Comparison of ENCODE assay signal across 15 cellular contexts in genomic region chr17:62750502-62751349, GRCh38. TPM values are rescaled to one million over a fixed set of nuclear protein-coding genes. Genes with fewer than 3 reads are reported as not detected.
DNase-seq lines count a peak whose midpoint lies in the region; ATAC-seq, FAIRE-seq and TF ChIP-seq lines count a peak whose summit lies in the region.
"Had no signal": no experiment of that assay in that cellular context is flagged by ENCODE, and none has a peak within 500 bp of the region (broad histone marks: within the 10 kb centered on the region; RNA-seq: fewer than 3 reads in every experiment).

No MANE protein-coding gene starts in this region.

- H3K27ac Mint-ChIP-seq in activated CD8-positive, alpha-beta T cell treated with anti-CD3 and anti-CD28 coated beads for 36 hours: no peak overlapping the region
- H3K27ac Mint-ChIP-seq in CD14-positive monocyte: no peak overlapping the region
- H3K27ac Mint-ChIP-seq: activated CD4-positive, alpha-beta T cell treated with anti-CD3 and anti-CD28 coated beads for 36 hours; stimulated activated naive B cell treated with anti-CD40 and anti-IgM and Interleukin-4, amounts not matched to agents 10 μg/mL and 1 μg/mL and 100 μg/mL, for 72 hours; T-cell had no signal

- TF ChIP-seq CTCF in D721Med (IDR thresholded peaks at IDR 0.05; ENCODE audit: insufficient read depth, missing control alignments): peak; percentile 23
- TF ChIP-seq CTCF in activated CD8-positive, alpha-beta T cell treated with anti-CD3 and anti-CD28 coated beads for 36 hours (IDR thresholded peaks at IDR 0.05): no peak
- TF ChIP-seq CTCF in CD14-positive monocyte (IDR thresholded peaks at IDR 0.05): no peak

- no peak for FAIRE-seq in D721Med (lab: Jason Lieb, UNC)

- no peaks in the 10 kb centered on the region for H3K9me3 Mint-ChIP-seq in activated CD8-positive, alpha-beta T cell treated with anti-CD3 and anti-CD28 coated beads for 36 hours
- no peaks in the 10 kb centered on the region for H3K9me3 Mint-ChIP-seq in CD14-positive monocyte
- H3K9me3 Mint-ChIP-seq: central memory CD8-positive, alpha-beta T cell; stimulated activated naive B cell treated with anti-CD40 and anti-IgM and Interleukin-4, amounts not matched to agents 10 μg/mL and 1 μg/mL and 100 μg/mL, for 72 hours; T-cell had no signal

- H3K4me3 Mint-ChIP-seq in activated CD8-positive, alpha-beta T cell treated with anti-CD3 and anti-CD28 coated beads for 36 hours: no peak overlapping the region
- H3K4me3 Mint-ChIP-seq in CD14-positive monocyte: no peak overlapping the region
- H3K4me3 Mint-ChIP-seq: activated CD4-positive, alpha-beta T cell treated with anti-CD3 and anti-CD28 coated beads for 36 hours; central memory CD8-positive, alpha-beta T cell; stimulated activated naive B cell treated with anti-CD40 and anti-IgM and Interleukin-4, amounts not matched to agents 10 μg/mL and 1 μg/mL and 100 μg/mL, for 72 hours; T-cell had no signal

- CTCF ChIA-PET in activated CD8-positive, alpha-beta T cell treated with anti-CD3 and anti-CD28 coated beads for 36 hours (lab: Charles Lee): interaction anchor here (0.9 kb wide), 1 partner anchor 655 kb away, joined by 3 read pairs; no protein-coding TSS in a partner anchor
- CTCF ChIA-PET in HEK293T (lab: Yijun Ruan, JAX): no interaction called here

- POLR2A ChIA-PET in activated CD8-positive, alpha-beta T cell treated with anti-CD3 and anti-CD28 coated beads for 36 hours (lab: Charles Lee): no interaction called here
- POLR2A ChIA-PET in HEK293T (lab: Yijun Ruan, JAX): interaction anchor here (0.8 kb wide), 1 partner anchor 202 kb away, joined by 3 read pairs; no protein-coding TSS in a partner anchor

- H3K27me3 Mint-ChIP-seq in activated CD8-positive, alpha-beta T cell treated with anti-CD3 and anti-CD28 coated beads for 36 hours: no peaks in the 10 kb centered on the region
- H3K27me3 Mint-ChIP-seq in CD14-positive monocyte (ENCODE audit: low read depth in 3 of 3): peaks cover 1 to 2% (median 1%) of the 10 kb centered on the region in 3 donors
- H3K27me3 Mint-ChIP-seq: T-cell had no signal

- H3K36me3 Mint-ChIP-seq in activated CD8-positive, alpha-beta T cell treated with anti-CD3 and anti-CD28 coated beads for 36 hours (ENCODE audit: low read depth): no peaks in the 10 kb centered on the region
- no peaks in the 10 kb centered on the region for H3K36me3 Mint-ChIP-seq in CD14-positive monocyte
- H3K36me3 Mint-ChIP-seq: stimulated activated naive B cell treated with anti-CD40 and anti-IgM and Interleukin-4, amounts not matched to agents 10 μg/mL and 1 μg/mL and 100 μg/mL, for 72 hours; T-cell had no signal

- no peaks in the 10 kb centered on the region for H3K4me1 Mint-ChIP-seq in activated CD8-positive, alpha-beta T cell treated with anti-CD3 and anti-CD28 coated beads for 36 hours (ENCODE audit: low read depth)
- H3K4me1 Mint-ChIP-seq in CD14-positive monocyte: no peaks in the 10 kb centered on the region
- H3K4me1 Mint-ChIP-seq: activated CD4-positive, alpha-beta T cell treated with anti-CD3 and anti-CD28 coated beads for 36 hours; central memory CD8-positive, alpha-beta T cell; stimulated activated naive B cell treated with anti-CD40 and anti-IgM and Interleukin-4, amounts not matched to agents 10 μg/mL and 1 μg/mL and 100 μg/mL, for 72 hours; T-cell had no signal

- intact Hi-C loops in activated CD8-positive, alpha-beta T cell treated with anti-CD3 and anti-CD28 coated beads for 36 hours (cut with micrococcal nuclease): no loop called here
- intact Hi-C loops in CD14-positive monocyte (cut with micrococcal nuclease): no loop called here

- DNase-seq in D721Med (ENCODE audit: insufficient read length, low spot score) (peak; percentile 53), NCI-H1092 treated with DMSO at 0.1 percent for 48 hours (lab: John Stamatoyannopoulos, UW) (peak; percentile 70), astrocyte of the hippocampus (ENCODE audit: low read depth, low spot score) (peak; percentile 45), kidney glomerular epithelial cell (lab: John Stamatoyannopoulos, UW) (peak; percentile 22), HEK293T (ENCODE audit: extremely low spot score) (no peak), CD14-positive monocyte (ENCODE audit: low spot score) (no peak)
- DNase-seq in activated CD8-positive, alpha-beta T cell treated with anti-CD3 and anti-CD28 coated beads for 36 hours: no peak
- DNase-seq: activated CD4-positive, alpha-beta T cell treated with anti-CD3 and anti-CD28 coated beads for 36 hours; DND-41; left lung; NCI-H748 treated with DMSO at 0.1 percent for 48 hours; stimulated activated naive B cell treated with anti-CD40 and anti-IgM and Interleukin-4, amounts not matched to agents 10 μg/mL and 1 μg/mL and 100 μg/mL, for 72 hours; T-cell had no signal

- no peak for ATAC-seq in activated CD8-positive, alpha-beta T cell treated with anti-CD3 and anti-CD28 coated beads for 36 hours
- ATAC-seq in HG03378 (IDR thresholded peaks at IDR 0.05; ENCODE audit: unreplicated experiment): no peak
- ATAC-seq: activated CD4-positive, alpha-beta T cell treated with anti-CD3 and anti-CD28 coated beads for 36 hours; left lung; stimulated activated naive B cell treated with anti-CD40 and anti-IgM and Interleukin-4, amounts not matched to agents 10 μg/mL and 1 μg/mL and 100 μg/mL, for 72 hours; T-cell had no signal

TF ChIP-seq in HEK293T, 16 proteins besides CTCF, POLR2A, EP300 and RAD21:
- TF ChIP-seq SP1 (IDR thresholded peaks at IDR 0.05) (no peak), ELF4 (IDR thresholded peaks at IDR 0.05) (no peak), HDGF (IDR thresholded peaks at IDR 0.05; ENCODE audit: borderline replicate concordance) (no peak), FOXA1 (IDR thresholded peaks at IDR 0.05) (no peak), L3MBTL2 (conservative IDR thresholded peaks at IDR 0.05) (no peak), NFRKB (IDR thresholded peaks at IDR 0.05) (no peak), FOXK2 (IDR thresholded peaks at IDR 0.05) (no peak), BHLHE40 (IDR thresholded peaks at IDR 0.05; ENCODE audit: borderline replicate concordance) (no peak), PKNOX1 (IDR thresholded peaks at IDR 0.05) (no peak), ARNT (IDR thresholded peaks at IDR 0.05) (no peak), CTBP1 (IDR thresholded peaks at IDR 0.05; ENCODE audit: borderline replicate concordance) (no peak), ZNF384 (IDR thresholded peaks at IDR 0.05) (no peak), FOXM1 (IDR thresholded peaks at IDR 0.05; ENCODE audit: borderline replicate concordance) (no peak), TARDBP (IDR thresholded peaks at IDR 0.05) (no peak), LEF1 (IDR thresholded peaks at IDR 0.05; ENCODE audit: borderline replicate concordance) (no peak), SUZ12 (IDR thresholded peaks at IDR 0.05) (no peak)

RNA-seq across cellular contexts. Expression of gene MARCHF10, which starts 57.4 kb away (rescaled TPM):
- total RNA-seq in activated CD8-positive, alpha-beta T cell treated with anti-CD3 and anti-CD28 coated beads for 36 hours: not detected
- not detected for polyA plus RNA-seq in CD14-positive monocyte
- total RNA-seq: activated CD4-positive, alpha-beta T cell treated with anti-CD3 and anti-CD28 coated beads for 36 hours had no signal

Comparison
In these comparisons a context has a peak if more than half of its experiments do, and no peak if none do; other contexts are left out.
1. DNase-seq: peak in D721Med (single experiment), NCI-H1092 treated with DMSO at 0.1 percent for 48 hours (single experiment), astrocyte of the hippocampus (single experiment) and kidney glomerular epithelial cell (single experiment); none in activated CD8-positive, alpha-beta T cell treated with anti-CD3 and anti-CD28 coated beads for 36 hours (single experiment), HEK293T (single experiment) and CD14-positive monocyte (single experiment).